Comparison of ENCODE assay signal across 26 cellular contexts in genomic region chr4:1496116-1496642, GRCh38.
DNase-seq lines count a peak whose midpoint lies in the region; ATAC-seq, FAIRE-seq and TF ChIP-seq lines count a peak whose summit lies in the region.
"Had no signal": no experiment of that assay in that cellular context is flagged by ENCODE, and none has a peak within 500 bp of the region (broad histone marks: within the 10 kb centered on the region; RNA-seq: fewer than 3 reads in every experiment).

No MANE protein-coding gene starts in this region.

- no peak overlapping the region for H3K4me3 ChIP-seq in BLaER1
- no peak overlapping the region for H3K4me3 ChIP-seq in bronchial epithelial cell (ENCODE audit: low read depth, low read length)
- H3K4me3 ChIP-seq: SJCRH30 had no signal

- H3K27me3 ChIP-seq in BLaER1 (no peaks in the 10 kb centered on the region), bronchial epithelial cell (ENCODE audit: control insufficient read depth, insufficient read depth, low read length) (no peaks in the 10 kb centered on the region)
- H3K27me3 ChIP-seq: SJCRH30 had no signal

- H3K9ac ChIP-seq in BLaER1: no peak overlapping the region

- H3K4me3 Mint-ChIP-seq in activated naive CD8-positive, alpha-beta T cell treated with anti-CD3 and anti-CD28 coated beads, Interleukin-2, amount 10 ng/mL, durations not matched to agents 7 days and 5 days: no peak overlapping the region
- H3K4me3 Mint-ChIP-seq in activated naive CD8-positive, alpha-beta T cell treated with anti-CD3 and anti-CD28 coated beads for 36 hours: no peak overlapping the region
- no peak overlapping the region for H3K4me3 Mint-ChIP-seq in stimulated activated naive CD8-positive, alpha-beta T cell treated with anti-CD3 and anti-CD28 coated beads, Interleukin-15, amount 100 ng/mL, for 72 hours
- H3K4me3 Mint-ChIP-seq: CD8-positive, alpha-beta T cell had no signal

- POLR2A ChIA-PET in activated naive CD8-positive, alpha-beta T cell treated with anti-CD3 and anti-CD28 coated beads, Interleukin-2, amount 10 ng/mL, durations not matched to agents 7 days and 5 days (lab: Charles Lee): no interaction called here

- no peak overlapping the region for H3K27ac ChIP-seq in BLaER1
- H3K27ac ChIP-seq: SJCRH30 had no signal

- peaks cover 17% of the 10 kb centered on the region for H3K4me1 ChIP-seq in BLaER1

- H3K36me3 ChIP-seq in BLaER1 (no peaks in the 10 kb centered on the region), bronchial epithelial cell (ENCODE audit: control insufficient read depth, insufficient read depth, low read length) (no peaks in the 10 kb centered on the region)
- H3K36me3 ChIP-seq: SJCRH30 had no signal

- no peak for ATAC-seq in activated naive CD8-positive, alpha-beta T cell treated with anti-CD3 and anti-CD28 coated beads, Interleukin-2, amount 10 ng/mL, durations not matched to agents 7 days and 5 days (ENCODE audit: low read depth)
- no peak for ATAC-seq in stimulated activated naive CD8-positive, alpha-beta T cell treated with anti-CD3 and anti-CD28 coated beads, Interleukin-15, amount 100 ng/mL, for 72 hours
- ATAC-seq: CD8-positive, alpha-beta T cell; PC-3 had no signal

- no peak for TF ChIP-seq CTCF in bronchial epithelial cell (IDR thresholded peaks at IDR 0.05; ENCODE audit: insufficient read depth, low read length, severe bottlenecking)

- H3K4me1 Mint-ChIP-seq in activated naive CD8-positive, alpha-beta T cell treated with anti-CD3 and anti-CD28 coated beads, Interleukin-2, amount 10 ng/mL, durations not matched to agents 7 days and 5 days: no peaks in the 10 kb centered on the region
- H3K4me1 Mint-ChIP-seq in activated naive CD8-positive, alpha-beta T cell treated with anti-CD3 and anti-CD28 coated beads for 36 hours: no peaks in the 10 kb centered on the region
- no peaks in the 10 kb centered on the region for H3K4me1 Mint-ChIP-seq in stimulated activated naive CD8-positive, alpha-beta T cell treated with anti-CD3 and anti-CD28 coated beads, Interleukin-15, amount 100 ng/mL, for 72 hours

- H3K9me3 Mint-ChIP-seq in activated naive CD8-positive, alpha-beta T cell treated with anti-CD3 and anti-CD28 coated beads, Interleukin-2, amount 10 ng/mL, durations not matched to agents 7 days and 5 days: no peaks in the 10 kb centered on the region
- no peaks in the 10 kb centered on the region for H3K9me3 Mint-ChIP-seq in activated naive CD8-positive, alpha-beta T cell treated with anti-CD3 and anti-CD28 coated beads for 36 hours
- H3K9me3 Mint-ChIP-seq in stimulated activated naive CD8-positive, alpha-beta T cell treated with anti-CD3 and anti-CD28 coated beads, Interleukin-15, amount 100 ng/mL, for 72 hours: no peaks in the 10 kb centered on the region
- H3K9me3 Mint-ChIP-seq: CD8-positive, alpha-beta T cell had no signal

- H3K36me3 Mint-ChIP-seq in activated naive CD8-positive, alpha-beta T cell treated with anti-CD3 and anti-CD28 coated beads, Interleukin-2, amount 10 ng/mL, durations not matched to agents 7 days and 5 days: no peaks in the 10 kb centered on the region
- H3K36me3 Mint-ChIP-seq in activated naive CD8-positive, alpha-beta T cell treated with anti-CD3 and anti-CD28 coated beads for 36 hours: no peaks in the 10 kb centered on the region
- H3K36me3 Mint-ChIP-seq: CD8-positive, alpha-beta T cell had no signal

- DNase-seq in activated naive CD8-positive, alpha-beta T cell treated with anti-CD3 and anti-CD28 coated beads, Interleukin-2, amount 10 ng/mL, durations not matched to agents 7 days and 5 days: peak; percentile 10
- DNase-seq in activated naive CD8-positive, alpha-beta T cell treated with anti-CD3 and anti-CD28 coated beads for 36 hours: no peak
- DNase-seq in bronchial epithelial cell (ENCODE audit: low read depth) (no peak), posterior vena cava (ENCODE audit: low spot score) (peak; percentile 68), nucleus accumbens (lab: John Stamatoyannopoulos, UW) (no peak), NCI-H82 (lab: John Stamatoyannopoulos, UW) (no peak)
- DNase-seq in stimulated activated naive CD8-positive, alpha-beta T cell treated with anti-CD3 and anti-CD28 coated beads, Interleukin-15, amount 100 ng/mL, for 72 hours: no peak
- DNase-seq: C1 segment of cervical spinal cord; DND-41; HCEC 1CT; KBM-7; MV-4-11; NCI-H1105; NCI-H1436 treated with DMSO at 0.1 percent for 48 hours; NCI-H187 treated with DMSO at 0.1 percent for 48 hours; NCI-H2171 treated with DMSO at 0.1 percent for 48 hours; NCI-H345; NCI-H510A treated with DMSO at 0.1 percent for 48 hours; NCI-H774; NK-92 treated with Interleukin-12 subunit alpha and Interleukin-12 subunit beta, amount 100 ng/mL, for 24 hours; PC-3; SJCRH30 had no signal

- H3K27me3 Mint-ChIP-seq in activated naive CD8-positive, alpha-beta T cell treated with anti-CD3 and anti-CD28 coated beads, Interleukin-2, amount 10 ng/mL, durations not matched to agents 7 days and 5 days: no peaks in the 10 kb centered on the region
- peaks cover 3% of the 10 kb centered on the region for H3K27me3 Mint-ChIP-seq in activated naive CD8-positive, alpha-beta T cell treated with anti-CD3 and anti-CD28 coated beads for 36 hours
- H3K27me3 Mint-ChIP-seq in stimulated activated naive CD8-positive, alpha-beta T cell treated with anti-CD3 and anti-CD28 coated beads, Interleukin-15, amount 100 ng/mL, for 72 hours: peaks cover 14% of the 10 kb centered on the region

- H3K4me2 ChIP-seq in BLaER1: peak overlapping the region; percentile 52; the same call in 1 of the 2 replicates

- peaks cover 7% of the 10 kb centered on the region; the same call in 1 of the 2 replicates for H4K20me1 ChIP-seq in BLaER1

- H3K27ac Mint-ChIP-seq in activated naive CD8-positive, alpha-beta T cell treated with anti-CD3 and anti-CD28 coated beads, Interleukin-2, amount 10 ng/mL, durations not matched to agents 7 days and 5 days: no peak overlapping the region
- no peak overlapping the region for H3K27ac Mint-ChIP-seq in activated naive CD8-positive, alpha-beta T cell treated with anti-CD3 and anti-CD28 coated beads for 36 hours
- no peak overlapping the region for H3K27ac Mint-ChIP-seq in stimulated activated naive CD8-positive, alpha-beta T cell treated with anti-CD3 and anti-CD28 coated beads, Interleukin-15, amount 100 ng/mL, for 72 hours
- H3K27ac Mint-ChIP-seq: CD8-positive, alpha-beta T cell had no signal

- H3K9me3 ChIP-seq in BLaER1: no peaks in the 10 kb centered on the region
- H3K9me3 ChIP-seq: SJCRH30 had no signal

- FAIRE-seq in bronchial epithelial cell (lab: Jason Lieb, UNC): peak; percentile 32
- FAIRE-seq: GM19239, H1 had no signal

- intact Hi-C loops in posterior vena cava (cut with DNase I): no loop called here

Comparison
In these comparisons a context has a peak if more than half of its experiments do, and no peak if none do; other contexts are left out.
1. DNase-seq: peak in activated naive CD8-positive, alpha-beta T cell treated with anti-CD3 and anti-CD28 coated beads, Interleukin-2, amount 10 ng/mL, durations not matched to agents 7 days and 5 days (single experiment) and posterior vena cava (single experiment); none in activated naive CD8-positive, alpha-beta T cell treated with anti-CD3 and anti-CD28 coated beads for 36 hours (single experiment), bronchial epithelial cell (single experiment), nucleus accumbens (0 of 56), NCI-H82 (single experiment) and stimulated activated naive CD8-positive, alpha-beta T cell treated with anti-CD3 and anti-CD28 coated beads, Interleukin-15, amount 100 ng/mL, for 72 hours (0 of 2).